1 cellular context compared by ENCODE assay signal in genomic region chr3:52685705-52686691, GRCh38.
TF ChIP-seq lines count a peak whose summit lies in the region.

Gene GNL3, plus strand, starts transcription at chr3:52686032. Its CDS starts 61 bp downstream, at chr3:52686093.
Gene PBRM1, minus strand, starts transcription at chr3:52685913.

TF ChIP-seq in K562, 482 proteins besides CTCF, POLR2A, EP300 and RAD21 (continued from another document and continues in another):
- TF ChIP-seq TRIM25 (IDR thresholded peaks at IDR 0.05; ENCODE audit: borderline replicate concordance) (no peak), GATAD2B (IDR thresholded peaks at IDR 0.05; ENCODE audit: borderline replicate concordance) (peak; percentile 76; the same call in 1 of the 2 replicates), ILF3 (IDR thresholded peaks at IDR 0.05; ENCODE audit: borderline replicate concordance) (no peak), NR2C2 (CRISPR knock-in tag; IDR thresholded peaks at IDR 0.05) (no peak), NR2C2 (tag; IDR thresholded peaks at IDR 0.05) (peak; percentile 72; the same call in 1 of the 2 replicates), FOXP1 (CRISPR knock-in tag; IDR thresholded peaks at IDR 0.05) (peak; percentile 77), BCL6 (CRISPR knock-in tag; IDR thresholded peaks at IDR 0.05) (no peak), ZNF592 (IDR thresholded peaks at IDR 0.05) (0 out of 2 replicates have a peak, but pooled peaks have one; percentile 49), ZNF695 (CRISPR knock-in tag; IDR thresholded peaks at IDR 0.05) (no peak), POLR2H (tag; IDR thresholded peaks at IDR 0.05; ENCODE audit: low read depth) (peak; percentile 59; the same call in 1 of the 2 replicates), BRF1 (IDR thresholded peaks at IDR 0.05; ENCODE audit: borderline replicate concordance, extremely low read depth, insufficient read length) (no peak), USF1 (CRISPR knock-in tag; IDR thresholded peaks at IDR 0.05) (peak; percentile 76), ZNF766 (CRISPR knock-in tag; conservative IDR thresholded peaks at IDR 0.05) (peak; percentile 54; the same call in 1 of the 2 replicates), TAF7 (tag; IDR thresholded peaks at IDR 0.05) (peak; percentile 87), ETV1 (tag; conservative IDR thresholded peaks at IDR 0.05; ENCODE audit: low read depth) (no peak), ZBTB7A (IDR thresholded peaks at IDR 0.05; ENCODE audit: borderline replicate concordance, control insufficient read depth, low read depth, low read length) (no peak), HOMEZ (CRISPR knock-in tag; IDR thresholded peaks at IDR 0.05) (no peak), ETS2 (tag; IDR thresholded peaks at IDR 0.05; ENCODE audit: borderline replicate concordance, poor library complexity, severe bottlenecking) (no peak), RAD51 (IDR thresholded peaks at IDR 0.05; ENCODE audit: borderline replicate concordance, low read depth) (no peak), ZNF583 (CRISPR knock-in tag; IDR thresholded peaks at IDR 0.05) (no peak), HDAC2 (IDR thresholded peaks at IDR 0.05) (peak; percentile 69), EP400 (IDR thresholded peaks at IDR 0.05) (peak; percentile 99), PHF20 (IDR thresholded peaks at IDR 0.05; ENCODE audit: partially characterized antibody) (peak; percentile 80), ZNF311 (CRISPR knock-in tag; IDR thresholded peaks at IDR 0.05) (no peak), RNF2 (IDR thresholded peaks at IDR 0.05) (peak; percentile 54; the same call in 1 of the 2 replicates), ZNF143 (CRISPR knock-in tag; IDR thresholded peaks at IDR 0.05) (no peak), MNT (conservative IDR thresholded peaks at IDR 0.05) (peak; percentile 98 to 99), PHF8 (IDR thresholded peaks at IDR 0.05; ENCODE audit: borderline replicate concordance, low read length) (peak; percentile 87; the same call in 1 of the 2 replicates), GABPA (tag; conservative IDR thresholded peaks at IDR 0.05; ENCODE audit: low read depth) (peak; percentile 60), GTF2A2 (tag; IDR thresholded peaks at IDR 0.05) (no peak), E4F1 (CRISPR knock-in tag; IDR thresholded peaks at IDR 0.05; ENCODE audit: borderline replicate concordance) (peak; percentile 97), HDGF (IDR thresholded peaks at IDR 0.05) (no peak), ZNF175 (CRISPR knock-in tag; IDR thresholded peaks at IDR 0.05; ENCODE audit: low read depth) (no peak), CREB3L1 (IDR thresholded peaks at IDR 0.05; ENCODE audit: borderline replicate concordance, low read depth) (peak; percentile 91; the same call in 1 of the 2 replicates), ZNF444 (CRISPR knock-in tag; IDR thresholded peaks at IDR 0.05) (no peak), CBFA2T2 (conservative IDR thresholded peaks at IDR 0.05) (no peak), TFAP4 (CRISPR knock-in tag; IDR thresholded peaks at IDR 0.05; ENCODE audit: borderline replicate concordance) (peak; percentile 72), ZNF830 (CRISPR knock-in tag; IDR thresholded peaks at IDR 0.05) (no peak), ZBTB1 (CRISPR knock-in tag; IDR thresholded peaks at IDR 0.05; ENCODE audit: borderline replicate concordance, low read depth) (no peak), ZZZ3 (IDR thresholded peaks at IDR 0.05) (no peak), NKRF (IDR thresholded peaks at IDR 0.05; ENCODE audit: borderline replicate concordance) (peak; percentile 99), ZNF79 (CRISPR knock-in tag; IDR thresholded peaks at IDR 0.05; ENCODE audit: low read depth) (no peak), VEZF1 (CRISPR knock-in tag; IDR thresholded peaks at IDR 0.05) (peak; percentile 96), CREM (IDR thresholded peaks at IDR 0.05; ENCODE audit: low read depth) (peak; percentile 92), MBD2 (IDR thresholded peaks at IDR 0.05; ENCODE audit: borderline replicate concordance, low read depth) (peak; percentile 63)
